In the genomic region with DNA sequence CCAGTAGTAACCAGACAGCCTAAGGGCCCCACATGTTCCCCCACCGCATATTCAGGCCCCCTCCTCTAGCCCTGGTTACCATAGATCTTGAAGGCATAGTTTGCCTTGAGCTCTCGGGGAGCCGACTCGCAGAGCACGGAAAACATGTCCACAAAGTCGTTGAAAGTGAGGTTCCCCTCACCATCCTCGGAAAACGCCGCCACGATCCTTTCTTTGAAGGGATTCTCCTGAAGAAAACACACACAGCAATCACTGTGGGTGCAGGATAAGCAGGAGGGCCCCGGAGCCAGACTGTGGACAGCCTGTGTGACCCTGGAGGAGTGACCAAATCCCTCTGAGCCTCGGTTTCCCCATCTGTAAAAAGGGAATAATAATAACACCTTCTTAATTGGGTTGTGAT, we compare ENCODE assay signal across 34 cellular contexts. TPM values are rescaled to one million over a fixed set of nuclear protein-coding genes. Genes with fewer than 3 reads are reported as not detected.
"Had no signal": no experiment of that assay in that cellular context is flagged by ENCODE, and none has a peak within 500 bp of the region (broad histone marks: within the 10 kb centered on the region; RNA-seq: fewer than 3 reads in every experiment).

No MANE protein-coding gene starts in this region.

- H3K9ac ChIP-seq: KMS-11 had no signal

- H3K9me3 Mint-ChIP-seq: activated CD4-positive, alpha-beta T cell treated with anti-CD3 and anti-CD28 coated beads, Interleukin-2, amount 10 ng/mL, durations not matched to agents 24 days and 14 days; activated naive CD4-positive, alpha-beta T cell treated with anti-CD3 and anti-CD28 coated beads, Interleukin-2, amount 10 ng/mL, durations not matched to agents 7 days and 5 days; activated naive CD8-positive, alpha-beta T cell treated with anti-CD3 and anti-CD28 coated beads, Interleukin-2, amount 50 U/mL, for 24 hours; activated T-cell treated with anti-CD3 and anti-CD28 coated beads, Interleukin-2, amount 50 U/mL, for 4 hours; activated T-helper 1 cell treated with anti-CD3 and anti-CD28 coated beads, Interleukin-12 subunit alpha, Interleukin-12 subunit beta, Interleukin-2, Interleukin-4 antibody, amounts not matched to agents 30 ng/mL and 10 ng/mL and 1 ng/mL, durations not matched to agents 14 hours and 24 hours and 36 hours; brain had no signal

- H3K36me3 Mint-ChIP-seq: activated naive CD4-positive, alpha-beta T cell treated with anti-CD3 and anti-CD28 coated beads, Interleukin-2, amount 10 ng/mL, durations not matched to agents 7 days and 5 days; activated naive CD8-positive, alpha-beta T cell; brain had no signal

- H3K27ac Mint-ChIP-seq: activated CD4-positive, alpha-beta T cell treated with anti-CD3 and anti-CD28 coated beads, Interleukin-2, amount 10 ng/mL, durations not matched to agents 24 days and 14 days; activated naive CD4-positive, alpha-beta T cell treated with anti-CD3 and anti-CD28 coated beads, Interleukin-2, amount 10 ng/mL, durations not matched to agents 7 days and 5 days; activated naive CD8-positive, alpha-beta T cell; activated naive CD8-positive, alpha-beta T cell treated with anti-CD3 and anti-CD28 coated beads, Interleukin-2, amount 50 U/mL, for 24 hours; activated T-helper 1 cell treated with anti-CD3 and anti-CD28 coated beads, Interleukin-12 subunit alpha, Interleukin-12 subunit beta, Interleukin-2, Interleukin-4 antibody, amounts not matched to agents 30 ng/mL and 10 ng/mL and 1 ng/mL, durations not matched to agents 14 hours and 24 hours and 36 hours; brain had no signal

- H3K27me3 Mint-ChIP-seq: activated CD4-positive, alpha-beta T cell treated with anti-CD3 and anti-CD28 coated beads, Interleukin-2, amount 10 ng/mL, durations not matched to agents 24 days and 14 days; activated naive CD4-positive, alpha-beta T cell treated with anti-CD3 and anti-CD28 coated beads, Interleukin-2, amount 10 ng/mL, durations not matched to agents 7 days and 5 days; activated naive CD8-positive, alpha-beta T cell; activated naive CD8-positive, alpha-beta T cell treated with anti-CD3 and anti-CD28 coated beads, Interleukin-2, amount 50 U/mL, for 24 hours; brain had no signal

- H3K4me2 ChIP-seq: KMS-11 had no signal

- H3K27ac ChIP-seq: KMS-11, WERI-Rb-1 had no signal

- H3K4me3 Mint-ChIP-seq: activated CD4-positive, alpha-beta T cell treated with anti-CD3 and anti-CD28 coated beads, Interleukin-2, amount 10 ng/mL, durations not matched to agents 24 days and 14 days; activated naive CD4-positive, alpha-beta T cell treated with anti-CD3 and anti-CD28 coated beads, Interleukin-2, amount 10 ng/mL, durations not matched to agents 7 days and 5 days; activated naive CD8-positive, alpha-beta T cell; activated naive CD8-positive, alpha-beta T cell treated with anti-CD3 and anti-CD28 coated beads, Interleukin-2, amount 50 U/mL, for 24 hours; activated T-cell treated with anti-CD3 and anti-CD28 coated beads, Interleukin-2, amount 50 U/mL, for 4 hours; activated T-helper 1 cell treated with anti-CD3 and anti-CD28 coated beads, Interleukin-12 subunit alpha, Interleukin-12 subunit beta, Interleukin-2, Interleukin-4 antibody, amounts not matched to agents 30 ng/mL and 10 ng/mL and 1 ng/mL, durations not matched to agents 14 hours and 24 hours and 36 hours; brain had no signal

- DNase-seq: activated CD4-positive, alpha-beta T cell treated with anti-CD3 and anti-CD28 coated beads for 1 hour; activated CD4-positive, alpha-beta T cell treated with anti-CD3 and anti-CD28 coated beads, Interleukin-2, amount 10 ng/mL, durations not matched to agents 24 days and 14 days; activated CD4-positive, alpha-beta T cell treated with anti-CD3 and anti-CD28 coated beads, Interleukin-2, amount 50 U/mL, for 4 hours; activated CD4-positive, CD25-positive, alpha-beta regulatory T cell; activated CD8-positive, alpha-beta memory T cell treated with anti-CD3 and anti-CD28 coated beads, Interleukin-2, amount 50 U/mL, for 4 hours; activated effector memory CD4-positive, alpha-beta T cell treated with Interleukin-2 at 50 U/mL for 16 hours; activated naive CD4-positive, alpha-beta T cell treated with anti-CD3 and anti-CD28 coated beads, Interleukin-2, amount 10 ng/mL, durations not matched to agents 7 days and 5 days; activated naive CD8-positive, alpha-beta T cell treated with anti-CD3 and anti-CD28 coated beads, Interleukin-2, amount 50 U/mL, for 24 hours; activated T-cell treated with anti-CD3 and anti-CD28 coated beads for 4 hours; activated T-cell treated with anti-CD3 and anti-CD28 coated beads, Interleukin-2, amount 50 U/mL, for 4 hours; caudate nucleus; MM.1S; MV-4-11; NCI-H1092; NCI-H1436 treated with DMSO at 0.1 percent for 48 hours; NCI-H1694 treated with DMSO at 0.1 percent for 48 hours; NCI-H2029; NCI-H345; NCI-H524 treated with DMSO at 0.1 percent for 48 hours; SIG-M5; SW 1271; T-helper 1 cell; T-helper 2 cell; T-helper 9 cell; WERI-Rb-1 had no signal

RNA-seq across cellular contexts. Expression of gene SH2D7, which starts 16.8 kb away (rescaled TPM):
- total RNA-seq: activated CD4-positive, alpha-beta T cell treated with anti-CD3 and anti-CD28 coated beads, Interleukin-2, amount 10 ng/mL, durations not matched to agents 24 days and 14 days; activated T-cell treated with anti-CD3 and anti-CD28 coated beads, Interleukin-2, amount 50 U/mL, for 4 hours; activated T-helper 1 cell treated with anti-CD3 and anti-CD28 coated beads, Interleukin-12 subunit alpha, Interleukin-12 subunit beta, Interleukin-2, Interleukin-4 antibody, amounts not matched to agents 30 ng/mL and 10 ng/mL and 1 ng/mL, durations not matched to agents 14 hours and 24 hours and 36 hours; bronchial epithelial cell; LHCN-M2; NCI-H460; RPMI7951; SK-MEL-5 had no signal
